Comparison of ENCODE assay signal across 8 cellular contexts in genomic region chr5:132387649-132388117, GRCh38. TPM values are rescaled to one million over a fixed set of nuclear protein-coding genes. Genes with fewer than 3 reads are reported as not detected.
DNase-seq lines count a peak whose midpoint lies in the region; ATAC-seq, FAIRE-seq and TF ChIP-seq lines count a peak whose summit lies in the region.

No MANE protein-coding gene starts in this region.

- FAIRE-seq in small intestine (lab: Jason Lieb, UNC) = no peak

- peak overlapping the region; percentile 75 to 88 for H3K27ac ChIP-seq in right atrium auricular region
- peak overlapping the region; percentile 81 to 94 for H3K27ac ChIP-seq in small intestine (ENCODE audit: low read depth in 1 of 2, low read length in 1 of 2)

- no peaks in the 10 kb centered on the region for H3K27me3 ChIP-seq in right atrium auricular region
- no peaks in the 10 kb centered on the region for H3K27me3 ChIP-seq in small intestine (ENCODE audit: control insufficient read depth in 2 of 2, insufficient read depth in 2 of 2, low read length in 2 of 2)

- H3K36me3 Mint-ChIP-seq in activated naive CD8-positive, alpha-beta T cell treated with anti-CD3 and anti-CD28 coated beads, Interleukin-2, amount 50 U/mL, for 24 hours (ENCODE audit: low read depth) = peaks cover 1% of the 10 kb centered on the region

- peak overlapping the region; percentile 35 for H3K27ac Mint-ChIP-seq in activated naive CD8-positive, alpha-beta T cell treated with anti-CD3 and anti-CD28 coated beads, Interleukin-2, amount 50 U/mL, for 24 hours

- H3K9me3 ChIP-seq in right atrium auricular region (no peaks in the 10 kb centered on the region), small intestine (ENCODE audit: control insufficient read depth, low read depth) (no peaks in the 10 kb centered on the region)

- peaks cover 44% of the 10 kb centered on the region for H3K4me1 Mint-ChIP-seq in activated naive CD8-positive, alpha-beta T cell treated with anti-CD3 and anti-CD28 coated beads, Interleukin-2, amount 50 U/mL, for 24 hours

- no peak for ATAC-seq in activated naive CD8-positive, alpha-beta T cell treated with anti-CD3 and anti-CD28 coated beads, Interleukin-2, amount 50 U/mL, for 24 hours
- no peak for ATAC-seq in GM21447 (IDR thresholded peaks at IDR 0.05; ENCODE audit: unreplicated experiment)
- ATAC-seq in HG02852 (IDR thresholded peaks at IDR 0.05; ENCODE audit: unreplicated experiment) = no peak

- H3K36me3 ChIP-seq in right atrium auricular region (peaks cover 6% of the 10 kb centered on the region), small intestine (ENCODE audit: control insufficient read depth in 2 of 2, insufficient read depth in 2 of 2, low read length in 2 of 2) (peaks cover 0 to 9% of the 10 kb centered on the region in 2 donors)

- no peak overlapping the region for H3K4me3 Mint-ChIP-seq in activated naive CD8-positive, alpha-beta T cell treated with anti-CD3 and anti-CD28 coated beads, Interleukin-2, amount 50 U/mL, for 24 hours

- H3K4me3 ChIP-seq in right atrium auricular region (no peak overlapping the region), small intestine (ENCODE audit: low read depth in 1 of 2, low read length in 2 of 2) (no peak overlapping the region)

- H3K4me1 ChIP-seq in right atrium auricular region (peaks cover 0 to 49% of the 10 kb centered on the region in 2 donors), small intestine (ENCODE audit: control insufficient read depth in 2 of 2, insufficient read depth in 1 of 2, low read depth in 1 of 2, low read length in 1 of 2) (peaks cover 5 to 17% of the 10 kb centered on the region in 2 donors)

- H3K27me3 Mint-ChIP-seq in activated naive CD8-positive, alpha-beta T cell treated with anti-CD3 and anti-CD28 coated beads, Interleukin-2, amount 50 U/mL, for 24 hours = no peaks in the 10 kb centered on the region

- no peak for TF ChIP-seq CTCF in right atrium auricular region (IDR thresholded peaks at IDR 0.05)

- WGBS in small intestine, 3 donors = 23 to 30% (median 26%) methylated on average over 4 of the region's 4 CpGs

- DNase-seq in NCI-H2196 (lab: John Stamatoyannopoulos, UW; ENCODE audit: unreplicated experiment) (peak; percentile 35), NCI-H2196 treated with DMSO at 0.1 percent for 48 hours (lab: John Stamatoyannopoulos, UW; ENCODE audit: unreplicated experiment) (no peak), right atrium auricular region (ENCODE audit: low spot score) (peak; percentile 84), small intestine (peak; percentile 92)
- DNase-seq in activated naive CD8-positive, alpha-beta T cell treated with anti-CD3 and anti-CD28 coated beads, Interleukin-2, amount 50 U/mL, for 24 hours = no peak
- no peak for DNase-seq in activated T-cell treated with anti-CD3 and anti-CD28 coated beads, Interleukin-2, amount 50 U/mL, for 1 hour

- H3K9me3 Mint-ChIP-seq in activated naive CD8-positive, alpha-beta T cell treated with anti-CD3 and anti-CD28 coated beads, Interleukin-2, amount 50 U/mL, for 24 hours = no peaks in the 10 kb centered on the region

RNA-seq across cellular contexts. Expression of gene SLC22A5, which starts 18.2 kb away (rescaled TPM):
- 10 to 100 TPM in 1 of 2 donors, 1 to 10 TPM in 1; 8.6 to 17.6 TPM for total RNA-seq in right atrium auricular region
- polyA plus RNA-seq in small intestine = 10 to 100 TPM in 2 of 3 donors, 1 to 10 TPM in 1; 9.4 to 22.1 (median 21.6) TPM

Comparison
In these comparisons a context has a peak if more than half of its experiments do, and no peak if none do; other contexts are left out.
1. DNase-seq: peak in NCI-H2196 (single experiment), right atrium auricular region (single experiment) and small intestine (single experiment); none in NCI-H2196 treated with DMSO at 0.1 percent for 48 hours (single experiment), activated naive CD8-positive, alpha-beta T cell treated with anti-CD3 and anti-CD28 coated beads, Interleukin-2, amount 50 U/mL, for 24 hours (single experiment) and activated T-cell treated with anti-CD3 and anti-CD28 coated beads, Interleukin-2, amount 50 U/mL, for 1 hour (single experiment).